Comparison of ENCODE assay signal across 25 cellular contexts in the genomic region with DNA sequence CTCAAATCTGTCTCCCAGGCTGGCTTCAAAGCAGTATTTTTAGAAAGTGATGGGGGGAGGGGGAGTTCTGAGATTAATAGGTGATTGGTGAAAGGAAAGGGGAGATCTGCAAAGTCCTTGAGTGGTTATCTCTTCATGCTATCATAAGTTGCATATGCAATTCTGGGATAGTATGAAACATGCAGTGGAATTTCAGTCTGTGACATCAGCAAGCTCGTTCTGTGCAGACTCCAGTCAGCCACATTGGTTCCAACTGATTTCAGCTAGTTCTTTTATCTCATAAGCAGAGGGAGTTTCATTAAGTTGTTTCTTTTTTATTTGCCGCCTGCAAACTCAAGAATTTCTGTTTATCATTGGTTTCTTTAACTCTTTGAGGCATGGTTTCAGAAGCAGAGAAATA.
A peak's percentile ranks its signal among the peaks of the same experiment; 100 is the strongest.
DNase-seq lines count a peak whose midpoint lies in the region; ATAC-seq and TF ChIP-seq lines count a peak whose summit lies in the region.
"Had no signal": no experiment of that assay in that cellular context is flagged by ENCODE, and none has a peak within 500 bp of the region (broad histone marks: within the 10 kb centered on the region; RNA-seq: fewer than 3 reads in every experiment).

No MANE protein-coding gene starts in this region.

- intact Hi-C loops in IMR-90 (cut with micrococcal nuclease) = no loop called here
- intact Hi-C loops in aorta (cut with DNase I) = no loop called here

- no peak overlapping the region for H3K14ac ChIP-seq in IMR-90 (replicated peaks; ENCODE audit: low read depth, low read length)

- POLR2A ChIA-PET in IMR-90 (lab: Charles Lee; ENCODE audit: unreplicated experiment) = interaction anchor here (0.6 kb wide), 1 partner anchor 1663 kb away, joined by 4 read pairs; no protein-coding TSS in a partner anchor

- H4K20me1 ChIP-seq in IMR-90 (ENCODE audit: insufficient read depth, low read length) (no peaks in the 10 kb centered on the region), smooth muscle cell (ENCODE audit: low read depth) (no peaks in the 10 kb centered on the region)
- H4K20me1 ChIP-seq: BLaER1 had no signal

- no peak for TF ChIP-seq RAD21 in IMR-90 (IDR thresholded peaks at IDR 0.05; ENCODE audit: low read length)

- BruUV-seq in IMR-90 (replicated peaks; lab: Mats Ljungman, UMichigan) = no TSS peak

- H2BK20ac ChIP-seq in IMR-90 (ENCODE audit: low read depth, low read length) = no peak overlapping the region

- H3K9me3 Mint-ChIP-seq in activated T-cell treated with anti-CD3 and anti-CD28 coated beads, Interleukin-2, amount 50 U/mL, for 4 hours = peaks cover 12% of the 10 kb centered on the region

- H2AK9ac ChIP-seq in IMR-90 (replicated peaks; ENCODE audit: low read depth, low read length, poor library complexity) = no peak overlapping the region

- no peak overlapping the region for H4K5ac ChIP-seq in IMR-90 (ENCODE audit: low read depth, low read length)

- H3K36me3 ChIP-seq in IMR-90 (ENCODE audit: control insufficient read depth, insufficient read depth, low read length) (peaks cover 1% of the 10 kb centered on the region; the same call in 1 of the 2 replicates), smooth muscle cell (ENCODE audit: low read depth) (no peaks in the 10 kb centered on the region), aorta (ENCODE audit: control insufficient read depth in 1 of 2, insufficient read depth in 2 of 2, low read length in 1 of 2) (no peaks in the 10 kb centered on the region)
- H3K36me3 ChIP-seq: MG63 had no signal

- H4K8ac ChIP-seq in IMR-90 (ENCODE audit: low read depth in 2 of 2, low read length in 2 of 2) = no peak overlapping the region

- H3K56ac ChIP-seq in IMR-90 (ENCODE audit: extremely low read depth, insufficient read depth, low read length) = no peak overlapping the region

- no peaks in the 10 kb centered on the region for H3K79me1 ChIP-seq in IMR-90 (ENCODE audit: low read depth in 1 of 2, low read length in 2 of 2)

- TF ChIP-seq CTCF in IMR-90 (conservative IDR thresholded peaks at IDR 0.05; ENCODE audit: low read depth, low read length) (no peak), choroid plexus epithelial cell (conservative IDR thresholded peaks at IDR 0.05; ENCODE audit: low read depth, low read length) (no peak), fibroblast of villous mesenchyme (IDR thresholded peaks at IDR 0.05; ENCODE audit: insufficient read depth, low read depth, low read length) (no peak), smooth muscle cell (IDR thresholded peaks at IDR 0.05; ENCODE audit: borderline replicate concordance, insufficient read depth, poor library complexity, severe bottlenecking) (no peak)

- no peaks in the 10 kb centered on the region for H3F3A ChIP-seq in smooth muscle cell (ENCODE audit: low read depth)

- H3K27ac ChIP-seq in IMR-90 (ENCODE audit: insufficient read depth, low read length) (no peak overlapping the region), smooth muscle cell (ENCODE audit: low read depth) (peak overlapping the region; percentile 58), aorta (ENCODE audit: low read depth in 1 of 2, low read length in 2 of 2) (no peak overlapping the region)
- H3K27ac ChIP-seq: A549, BLaER1 had no signal

- dilution Hi-C loops in IMR-90 (cut with HindIII; ENCODE audit: low sequenced_read_pairs, unreplicated experiment) = no loop called here

- no peak overlapping the region for H2BK120ac ChIP-seq in IMR-90 (ENCODE audit: low read depth, low read length)

- no peak overlapping the region for H4K91ac ChIP-seq in IMR-90 (ENCODE audit: insufficient read depth, low read depth, low read length)

- H3K4ac ChIP-seq in IMR-90 (ENCODE audit: low read depth, low read length) = no peak overlapping the region

- no peak overlapping the region for H2AK5ac ChIP-seq in IMR-90 (ENCODE audit: low read depth, low read length)

- H3K27me3 Mint-ChIP-seq in activated T-cell treated with anti-CD3 and anti-CD28 coated beads, Interleukin-2, amount 50 U/mL, for 4 hours (ENCODE audit: low read depth) = no peaks in the 10 kb centered on the region
- H3K27me3 Mint-ChIP-seq: CD4-positive, alpha-beta memory T cell; IgD-negative memory B cell had no signal

- no peaks in the 10 kb centered on the region for H3K4me1 ChIP-seq in IMR-90 (ENCODE audit: control insufficient read depth, insufficient read depth, low read length)
- H3K4me1 ChIP-seq in smooth muscle cell (ENCODE audit: low read depth) = no peaks in the 10 kb centered on the region
- H3K4me1 ChIP-seq in aorta (ENCODE audit: control insufficient read depth in 1 of 2, insufficient read depth in 2 of 2, low read length in 2 of 2) = no peaks in the 10 kb centered on the region
- H3K4me1 ChIP-seq: A549, BLaER1 had no signal

- H3K9ac ChIP-seq in IMR-90 (ENCODE audit: low read depth, low read length) = no peak overlapping the region
- H3K9ac ChIP-seq in smooth muscle cell (ENCODE audit: low read depth) = no peak overlapping the region
- H3K9ac ChIP-seq: BLaER1 had no signal

- H3K4me2 ChIP-seq in IMR-90 (ENCODE audit: low read depth, low read length) = no peak overlapping the region
- H3K4me2 ChIP-seq in smooth muscle cell = peak overlapping the region; percentile 66
- H3K4me2 ChIP-seq: A549, BLaER1 had no signal

- DNase-seq in IMR-90 (peak; percentile 52), choroid plexus epithelial cell (ENCODE audit: low read depth) (peak; percentile 48), fibroblast of villous mesenchyme (ENCODE audit: low read depth) (peak; percentile 71), smooth muscle cell (lab: John Stamatoyannopoulos, UW; ENCODE audit: unreplicated experiment) (no peak), aorta (no peak)
- no peak for DNase-seq in activated T-cell treated with anti-CD3 and anti-CD28 coated beads, Interleukin-2, amount 50 U/mL, for 4 hours
- DNase-seq: CD4-positive, alpha-beta memory T cell; DMS153; GDM1; HCEC 1CT; Kasumi-1; MG63; NCI-H1048; NCI-H1436 treated with DMSO at 0.1 percent for 48 hours; NCI-H2029 treated with DMSO at 0.1 percent for 48 hours; NCI-H2171 treated with DMSO at 0.1 percent for 48 hours; NCI-H446 treated with DMSO at 0.1 percent for 48 hours; NCI-H748 treated with DMSO at 0.1 percent for 48 hours; NK-92 treated with Interleukin-12 subunit alpha and Interleukin-12 subunit beta, amount 100 ng/mL, for 24 hours; RPMI8226; SHP77 treated with DMSO at 0.1 percent for 48 hours had no signal

- ATAC-seq in IMR-90 (ENCODE audit: low read depth) (no peak), aorta (ENCODE audit: low FRiP score) (no peak), GM18505 (IDR thresholded peaks at IDR 0.05; ENCODE audit: unreplicated experiment) (no peak)
- no peak for ATAC-seq in activated T-cell treated with anti-CD3 and anti-CD28 coated beads, Interleukin-2, amount 50 U/mL, for 4 hours
- ATAC-seq: A549 had no signal

- H3K9me3 ChIP-seq in IMR-90 (ENCODE audit: control insufficient read depth, insufficient read depth, low read length) (no peaks in the 10 kb centered on the region), smooth muscle cell (replicated peaks; ENCODE audit: low read depth) (no peaks in the 10 kb centered on the region), aorta (ENCODE audit: control insufficient read depth, low read length) (no peaks in the 10 kb centered on the region)
- H3K9me3 ChIP-seq: A549, BLaER1, MG63 had no signal

- CTCF ChIA-PET in IMR-90 (lab: Yijun Ruan, JAX) = no interaction called here

- H3K4me3 ChIP-seq in IMR-90 (ENCODE audit: insufficient read depth, low read depth, low read length) (no peak overlapping the region), choroid plexus epithelial cell (ENCODE audit: low read depth, low read length) (no peak overlapping the region), fibroblast of villous mesenchyme (ENCODE audit: low read depth, low read length) (no peak overlapping the region), smooth muscle cell (no peak overlapping the region), aorta (ENCODE audit: low read length in 2 of 2) (no peak overlapping the region)
- H3K4me3 ChIP-seq: A549, BLaER1, MG63 had no signal

- no peaks in the 10 kb centered on the region for H3K36me3 Mint-ChIP-seq in activated T-cell treated with anti-CD3 and anti-CD28 coated beads, Interleukin-2, amount 50 U/mL, for 4 hours (ENCODE audit: insufficient read depth)
- H3K36me3 Mint-ChIP-seq: CD4-positive, alpha-beta memory T cell; IgD-negative memory B cell had no signal

- TF ChIP-seq POLR2A in IMR-90 (IDR thresholded peaks at IDR 0.05; ENCODE audit: low read depth, low read length) = no peak
- no peak for TF ChIP-seq POLR2A in GM18505 (IDR thresholded peaks at IDR 0.05; ENCODE audit: borderline replicate concordance, extremely low read depth, insufficient read depth, insufficient read length)

- H3K4me1 Mint-ChIP-seq in activated T-cell treated with anti-CD3 and anti-CD28 coated beads, Interleukin-2, amount 50 U/mL, for 4 hours (ENCODE audit: low read depth) = no peaks in the 10 kb centered on the region
- H3K4me1 Mint-ChIP-seq: CD4-positive, alpha-beta memory T cell; IgD-negative memory B cell had no signal

- no peak overlapping the region for H2BK5ac ChIP-seq in IMR-90 (ENCODE audit: low read depth, low read length, poor library complexity, severe bottlenecking)

- H3K23ac ChIP-seq in IMR-90 (ENCODE audit: low read depth, low read length) = no peak overlapping the region

- no peaks in the 10 kb centered on the region for H3K9me1 ChIP-seq in IMR-90 (ENCODE audit: insufficient read depth, low read length)

- in situ Hi-C loops in IMR-90 (cut with MboI; ENCODE audit: low sequenced_read_pairs) = no loop called here

- H3K27me3 ChIP-seq in IMR-90 (ENCODE audit: control insufficient read depth, insufficient read depth, low read length) (no peaks in the 10 kb centered on the region), smooth muscle cell (ENCODE audit: low read depth) (no peaks in the 10 kb centered on the region), aorta (ENCODE audit: control insufficient read depth in 1 of 2, insufficient read depth in 2 of 2, low read length in 1 of 2) (no peaks in the 10 kb centered on the region)
- H3K27me3 ChIP-seq: BLaER1, MG63 had no signal

- H3K79me2 ChIP-seq in smooth muscle cell (ENCODE audit: low read depth) = no peaks in the 10 kb centered on the region

- H3K4me3 Mint-ChIP-seq in activated T-cell treated with anti-CD3 and anti-CD28 coated beads, Interleukin-2, amount 50 U/mL, for 4 hours = no peak overlapping the region
- H3K4me3 Mint-ChIP-seq: CD4-positive, alpha-beta memory T cell; IgD-negative memory B cell had no signal

- H2AFZ ChIP-seq in IMR-90 (replicated peaks; ENCODE audit: low read length, poor library complexity) (no peak overlapping the region), smooth muscle cell (ENCODE audit: low read depth) (peak overlapping the region; percentile 11)

- no CpG with 5 or more reads among the region's 2 CpGs for WGBS in IMR-90 (ENCODE audit: extremely low coverage in 2 of 2, insufficient read length in 1 of 2), 2 experiments
- 27% methylated on average over 2 of the region's 2 CpGs for WGBS in smooth muscle cell (ENCODE audit: low lambda C conversion rate)
- 3 to 16% methylated on average over 2 of the region's 2 CpGs for WGBS in aorta, 2 donors

- no peak overlapping the region for H3K18ac ChIP-seq in IMR-90 (ENCODE audit: low read depth, low read length)

- no peak overlapping the region for H2BK15ac ChIP-seq in IMR-90 (ENCODE audit: low read depth, low read length)

TF ChIP-seq in IMR-90, 13 proteins besides CTCF, POLR2A, EP300 and RAD21 (continues in another document):
- TF ChIP-seq SMC3 (IDR thresholded peaks at IDR 0.05; ENCODE audit: low read depth, low read length) = no peak

Comparison
In these comparisons a context has a peak if more than half of its experiments do, and no peak if none do; other contexts are left out.
1. DNase-seq: peak in IMR-90 (single experiment), choroid plexus epithelial cell (single experiment) and fibroblast of villous mesenchyme (single experiment); none in smooth muscle cell (single experiment), activated T-cell treated with anti-CD3 and anti-CD28 coated beads, Interleukin-2, amount 50 U/mL, for 4 hours (single experiment) and aorta (0 of 2).